17 cellular contexts compared by ENCODE assay signal in genomic region chr19:35693422-35693821, GRCh38. TPM values are rescaled to one million over a fixed set of nuclear protein-coding genes. Genes with fewer than 3 reads are reported as not detected.
DNase-seq lines count a peak whose midpoint lies in the region; ATAC-seq and TF ChIP-seq lines count a peak whose summit lies in the region.
"Had no signal": no experiment of that assay in that cellular context is flagged by ENCODE, and none has a peak within 500 bp of the region (broad histone marks: within the 10 kb centered on the region; RNA-seq: fewer than 3 reads in every experiment).

No MANE protein-coding gene starts in this region.

- no peak overlapping the region for H3K23ac ChIP-seq in neuronal stem cell (ENCODE audit: low read depth, low read length, poor library complexity)

- H3K36me3 ChIP-seq in SK-N-SH (replicated peaks in 1 of 2; ENCODE audit: control insufficient read depth in 1 of 2, insufficient read depth in 2 of 2, low read length in 1 of 2) (no peaks in the 10 kb centered on the region), H7 (replicated peaks; ENCODE audit: control insufficient read depth, insufficient read depth, low read length) (no peaks in the 10 kb centered on the region), neuronal stem cell (replicated peaks in 1 of 2; ENCODE audit: control insufficient read depth in 2 of 2, insufficient read depth in 2 of 2, low read length in 2 of 2) (no peaks in the 10 kb centered on the region), ascending aorta (no peaks in the 10 kb centered on the region)
- H3K36me3 ChIP-seq: BLaER1 treated with 17β-estradiol and CSF1 and Interleukin-3, amounts not matched to agents 10 nM and 100 nM; SJCRH30 had no signal

- TF ChIP-seq EP300 in SK-N-SH (IDR thresholded peaks at IDR 0.05; ENCODE audit: borderline replicate concordance in 1 of 2, low read depth in 1 of 2, low read length in 1 of 2), result no peak

- H3K79me2 ChIP-seq in SK-N-SH (ENCODE audit: insufficient read depth), result no peaks in the 10 kb centered on the region

- no peak overlapping the region for H2BK5ac ChIP-seq in neuronal stem cell (ENCODE audit: low read length)

- no peak overlapping the region for H2BK120ac ChIP-seq in neuronal stem cell (ENCODE audit: low read depth, low read length)

- 11% methylated on average over 8 of the region's 8 CpGs for WGBS in SK-N-SH (ENCODE audit: low lambda C conversion rate)
- no CpG with 5 or more reads among the region's 8 CpGs for WGBS in neuronal stem cell (ENCODE audit: extremely low coverage in 2 of 2, insufficient read length in 2 of 2, insufficient replicate concordance in 1 of 2), 2 donors

- H3K27me3 ChIP-seq in SK-N-SH (ENCODE audit: insufficient read depth), result peaks cover 1% of the 10 kb centered on the region; the same call in 1 of the 2 replicates
- H3K27me3 ChIP-seq in H7 (ENCODE audit: control insufficient read depth, insufficient read depth, low read length), result no peaks in the 10 kb centered on the region; the same call in 1 of the 2 replicates
- H3K27me3 ChIP-seq in neuronal stem cell (ENCODE audit: control insufficient read depth in 3 of 3, insufficient read depth in 3 of 3, low read depth in 1 of 3, low read length in 3 of 3), result no peaks in the 10 kb centered on the region
- no peaks in the 10 kb centered on the region for H3K27me3 ChIP-seq in ascending aorta
- H3K27me3 ChIP-seq: BLaER1 treated with 17β-estradiol and CSF1 and Interleukin-3, amounts not matched to agents 10 nM and 100 nM; SJCRH30 had no signal

- H2BK15ac ChIP-seq in neuronal stem cell (ENCODE audit: low read length), result peak overlapping the region; percentile 94

- POLR2A ChIA-PET in SK-N-SH (lab: Yijun Ruan, JAX), result no interaction called here

- H3K4me1 Mint-ChIP-seq in activated T-helper 17 cell treated with anti-CD3 and anti-CD28 coated beads, Interleukin-2, amount 50 U/mL, for 72 hours, result peaks cover 4% of the 10 kb centered on the region
- H3K4me1 Mint-ChIP-seq: activated naive CD4-positive, alpha-beta T cell treated with anti-CD3 and anti-CD28 coated beads, Interleukin-2, amount 50 U/mL, for 24 hours; nephron progenitor cell had no signal

- no peak overlapping the region for H2BK12ac ChIP-seq in neuronal stem cell (ENCODE audit: low read length)

- no peak overlapping the region for H4K8ac ChIP-seq in neuronal stem cell (ENCODE audit: low read depth, low read length)

- H2AK5ac ChIP-seq in neuronal stem cell (ENCODE audit: low read depth, low read length), result peak overlapping the region; percentile 81

- H3K9me2 ChIP-seq in SK-N-SH, result no peaks in the 10 kb centered on the region

- no peaks in the 10 kb centered on the region for H3K9me3 Mint-ChIP-seq in activated T-helper 17 cell treated with anti-CD3 and anti-CD28 coated beads, Interleukin-2, amount 50 U/mL, for 72 hours
- H3K9me3 Mint-ChIP-seq: activated naive CD4-positive, alpha-beta T cell treated with anti-CD3 and anti-CD28 coated beads, Interleukin-2, amount 50 U/mL, for 24 hours; HFFc6; nephron progenitor cell; stimulated activated naive CD8-positive, alpha-beta T cell treated with anti-CD3 and anti-CD28 coated beads, Interleukin-15, Interleukin-2, amounts not matched to agents 100 ng/mL and 50 ng/mL, for 24 hours had no signal

- no peaks in the 10 kb centered on the region for H4K20me1 ChIP-seq in SK-N-SH (ENCODE audit: insufficient read depth)
- H4K20me1 ChIP-seq: BLaER1 treated with 17β-estradiol and CSF1 and Interleukin-3, amounts not matched to agents 10 nM and 100 nM had no signal

- DNase-seq in SK-N-SH (no peak), H7 (peak; percentile 50), neuronal stem cell (ENCODE audit: low spot score) (no peak), NCI-H146 (lab: John Stamatoyannopoulos, UW) (no peak), ascending aorta (ENCODE audit: low spot score in 2 of 2) (no peak), NCI-H345 treated with DMSO at 0.1 percent for 48 hours (lab: John Stamatoyannopoulos, UW; ENCODE audit: unreplicated experiment) (no peak)

- H3K27me3 Mint-ChIP-seq in activated T-helper 17 cell treated with anti-CD3 and anti-CD28 coated beads, Interleukin-2, amount 50 U/mL, for 72 hours, result no peaks in the 10 kb centered on the region
- H3K27me3 Mint-ChIP-seq: activated naive CD4-positive, alpha-beta T cell treated with anti-CD3 and anti-CD28 coated beads, Interleukin-2, amount 50 U/mL, for 24 hours; stimulated activated naive CD8-positive, alpha-beta T cell treated with anti-CD3 and anti-CD28 coated beads, Interleukin-15, Interleukin-2, amounts not matched to agents 100 ng/mL and 50 ng/mL, for 24 hours had no signal

- H4K91ac ChIP-seq in neuronal stem cell (ENCODE audit: low read depth, low read length, poor library complexity), result no peak overlapping the region

- H3K27ac ChIP-seq in SK-N-SH (ENCODE audit: low read depth in 2 of 2, low read length in 1 of 2), result no peak overlapping the region
- no peak overlapping the region for H3K27ac ChIP-seq in neuronal stem cell (replicated peaks; ENCODE audit: low read length)
- no peak overlapping the region for H3K27ac ChIP-seq in ascending aorta
- H3K27ac ChIP-seq: 22Rv1; BLaER1 treated with 17β-estradiol and CSF1 and Interleukin-3, amounts not matched to agents 10 nM and 100 nM; SJCRH30 had no signal

- no peak overlapping the region for H3K4ac ChIP-seq in neuronal stem cell (ENCODE audit: low read length)

- ATAC-seq in SK-N-SH treated with all-trans-retinoic acid at 6 μM for 48 hours, result peak; percentile 9
- ATAC-seq in activated T-helper 17 cell treated with anti-CD3 and anti-CD28 coated beads, Interleukin-2, amount 50 U/mL, for 72 hours (replicated peaks), result peak; percentile 5

- H3K4me2 ChIP-seq in SK-N-SH (no peak overlapping the region), neuronal stem cell (ENCODE audit: insufficient read depth, low read length, poor library complexity, severe bottlenecking) (no peak overlapping the region)

- H3F3A ChIP-seq in SK-N-SH (replicated peaks; ENCODE audit: insufficient read depth), result peaks cover 11% of the 10 kb centered on the region

- H3K4me3 Mint-ChIP-seq in activated T-helper 17 cell treated with anti-CD3 and anti-CD28 coated beads, Interleukin-2, amount 50 U/mL, for 72 hours, result no peak overlapping the region
- H3K4me3 Mint-ChIP-seq: activated naive CD4-positive, alpha-beta T cell treated with anti-CD3 and anti-CD28 coated beads, Interleukin-2, amount 50 U/mL, for 24 hours; HFFc6; nephron progenitor cell; stimulated activated naive CD8-positive, alpha-beta T cell treated with anti-CD3 and anti-CD28 coated beads, Interleukin-15, Interleukin-2, amounts not matched to agents 100 ng/mL and 50 ng/mL, for 24 hours had no signal

- H3K9ac ChIP-seq in SK-N-SH (no peak overlapping the region), neuronal stem cell (ENCODE audit: low read depth, low read length, poor library complexity) (no peak overlapping the region)

- H3K4me1 ChIP-seq in SK-N-SH (ENCODE audit: control insufficient read depth in 1 of 2, insufficient read depth in 2 of 2, low read depth in 1 of 2, low read length in 1 of 2) (no peaks in the 10 kb centered on the region), neuronal stem cell (ENCODE audit: control insufficient read depth in 2 of 2, insufficient read depth in 1 of 2, low read depth in 1 of 2, low read length in 2 of 2) (no peaks in the 10 kb centered on the region), ascending aorta (no peaks in the 10 kb centered on the region)
- H3K4me1 ChIP-seq: SJCRH30 had no signal

- peak overlapping the region; percentile 33 for H3K18ac ChIP-seq in neuronal stem cell (ENCODE audit: low read length)

- no peak for TF ChIP-seq RAD21 in SK-N-SH (IDR thresholded peaks at IDR 0.05; ENCODE audit: low read length)

- H2AFZ ChIP-seq in SK-N-SH (ENCODE audit: low read depth) (no peak overlapping the region), neuronal stem cell (ENCODE audit: low read length) (no peak overlapping the region)

- TF ChIP-seq CTCF in SK-N-SH (IDR thresholded peaks at IDR 0.05), result no peak
- no peak for TF ChIP-seq CTCF in ascending aorta (IDR thresholded peaks at IDR 0.05)

- H3K9me3 ChIP-seq in SK-N-SH (no peaks in the 10 kb centered on the region), neuronal stem cell (replicated peaks in 1 of 2; ENCODE audit: control insufficient read depth in 2 of 2, insufficient read depth in 1 of 2, low read depth in 1 of 2, low read length in 2 of 2) (no peaks in the 10 kb centered on the region), ascending aorta (no peaks in the 10 kb centered on the region)
- H3K9me3 ChIP-seq: SJCRH30 had no signal

- CTCF ChIA-PET in SK-N-SH (lab: Yijun Ruan, JAX), result interaction anchor here (0.7 to 4.1 kb wide), 14 partner anchors 10 to 340 kb away, joined by 3 to 33 read pairs (median 4); partner anchors contain the start of genes KMT2B, PSENEN, U2AF1L4 and ZBTB32

- H3K36me3 Mint-ChIP-seq in activated T-helper 17 cell treated with anti-CD3 and anti-CD28 coated beads, Interleukin-2, amount 50 U/mL, for 72 hours (ENCODE audit: low read depth), result no peaks in the 10 kb centered on the region
- H3K36me3 Mint-ChIP-seq: activated naive CD4-positive, alpha-beta T cell treated with anti-CD3 and anti-CD28 coated beads, Interleukin-2, amount 50 U/mL, for 24 hours had no signal

- intact Hi-C loops in ascending aorta (cut with DNase I), result loop anchor here (1.0 to 2.0 kb wide), 2 partner anchors 23 to 243 kb away; partner anchors contain the start of gene LRFN3

- no peak overlapping the region for H3K27ac Mint-ChIP-seq in activated T-helper 17 cell treated with anti-CD3 and anti-CD28 coated beads, Interleukin-2, amount 50 U/mL, for 72 hours
- H3K27ac Mint-ChIP-seq: activated naive CD4-positive, alpha-beta T cell treated with anti-CD3 and anti-CD28 coated beads, Interleukin-2, amount 50 U/mL, for 24 hours; HFFc6; nephron progenitor cell; stimulated activated naive CD8-positive, alpha-beta T cell treated with anti-CD3 and anti-CD28 coated beads, Interleukin-15, Interleukin-2, amounts not matched to agents 100 ng/mL and 50 ng/mL, for 24 hours had no signal

- no peaks in the 10 kb centered on the region for H3K79me1 ChIP-seq in neuronal stem cell (ENCODE audit: low read depth, low read length)

- no peak overlapping the region for H3K14ac ChIP-seq in neuronal stem cell (ENCODE audit: low read length)

- H3K4me3 ChIP-seq in SK-N-SH (ENCODE audit: low read depth in 2 of 2, low read length in 1 of 2) (no peak overlapping the region; a peak in 1 of 4 replicates), H7 (ENCODE audit: insufficient read depth, low read depth, low read length) (no peak overlapping the region), neuronal stem cell (ENCODE audit: low read length in 2 of 2) (no peak overlapping the region), ascending aorta (no peak overlapping the region)
- H3K4me3 ChIP-seq: BLaER1 treated with 17β-estradiol and CSF1 and Interleukin-3, amounts not matched to agents 10 nM and 100 nM; SJCRH30 had no signal

RNA-seq across cellular contexts. Expression of gene ZBTB32, which starts 10.9 kb away (rescaled TPM):
- polyA plus RNA-seq in SK-N-SH (2012; rRNA removed), result not detected in 2 replicates
- polyA plus RNA-seq in SK-N-SH (2012; cell fraction: cytosol; rRNA removed), result not detected in 2 replicates
- polyA plus RNA-seq in SK-N-SH (2012; cell fraction: nucleus; rRNA removed), result not detected in 2 replicates
- not detected in 2 replicates for total RNA-seq in H7 (2014; rRNA removed; shearing (Covaris generic))
- 100 to 1,000 TPM; 138 to 217 TPM for total RNA-seq in activated T-helper 17 cell treated with anti-CD3 and anti-CD28 coated beads, Interleukin-2, amount 50 U/mL, for 72 hours
- polyA plus RNA-seq in neuronal stem cell (2013, experiment 1 of 2), result not detected
- polyA plus RNA-seq in neuronal stem cell (2013, experiment 2 of 2), result not detected
- total RNA-seq in ascending aorta, result not detected
- total RNA-seq: dermis microvascular lymphatic vessel endothelial cell, HFFc6, lung microvascular endothelial cell, SJCRH30 had no signal

RNA-seq across cellular contexts. Expression of gene KMT2B, which starts 24.4 kb away (rescaled TPM):
- polyA plus RNA-seq in SK-N-SH (2012; rRNA removed), result 18.2 and 29.2 TPM in 2 replicates
- polyA plus RNA-seq in SK-N-SH (2012; cell fraction: cytosol; rRNA removed), result 9.4 and 13.7 TPM in 2 replicates
- 150 and 238 TPM in 2 replicates for polyA plus RNA-seq in SK-N-SH (2012; cell fraction: nucleus; rRNA removed)
- total RNA-seq in H7 (2014; rRNA removed; shearing (Covaris generic)), result 12.9 and 16.3 TPM in 2 replicates
- total RNA-seq in activated T-helper 17 cell treated with anti-CD3 and anti-CD28 coated beads, Interleukin-2, amount 50 U/mL, for 72 hours, result 100 to 1,000 TPM in 1 of 2 donors, 10 to 100 TPM in 1; 67.4 to 117 TPM
- 11.4 TPM for polyA plus RNA-seq in neuronal stem cell (2013, experiment 1 of 2)
- polyA plus RNA-seq in neuronal stem cell (2013, experiment 2 of 2), result 11.1 TPM
- total RNA-seq in ascending aorta, result 25.5 TPM

RNA-seq across cellular contexts. Expression of gene UPK1A, which starts 27.1 kb away (rescaled TPM):
- polyA plus RNA-seq in SK-N-SH (2012; rRNA removed), result 0.11 and 0.16 TPM in 2 replicates
- 0.06 and 0.14 TPM in 2 replicates for polyA plus RNA-seq in SK-N-SH (2012; cell fraction: cytosol; rRNA removed)
- polyA plus RNA-seq in SK-N-SH (2012; cell fraction: nucleus; rRNA removed), result 0.21 TPM in 1 of 2 replicates, not detected in the other
- 0.14 and 0.74 TPM in 2 replicates for total RNA-seq in H7 (2014; rRNA removed; shearing (Covaris generic))
- 1 to 10 TPM in 1 of 2 donors, under 1 TPM in 1; 0.73 to 8.0 TPM for total RNA-seq in activated T-helper 17 cell treated with anti-CD3 and anti-CD28 coated beads, Interleukin-2, amount 50 U/mL, for 72 hours
- polyA plus RNA-seq in neuronal stem cell (2013, experiment 1 of 2), result 0.53 TPM
- 0.57 TPM for polyA plus RNA-seq in neuronal stem cell (2013, experiment 2 of 2)
- total RNA-seq in ascending aorta, result not detected
- total RNA-seq: dermis microvascular lymphatic vessel endothelial cell, lung microvascular endothelial cell, SJCRH30 had no signal

RNA-seq across cellular contexts. Expression of gene COX6B1, which starts 45.3 kb away (rescaled TPM):
- 826 and 889 TPM in 2 replicates for polyA plus RNA-seq in SK-N-SH (2012; rRNA removed)
- polyA plus RNA-seq in SK-N-SH (2012; cell fraction: cytosol; rRNA removed), result 645 and 766 TPM in 2 replicates
- polyA plus RNA-seq in SK-N-SH (2012; cell fraction: nucleus; rRNA removed), result 256 and 333 TPM in 2 replicates
- 500 and 605 TPM in 2 replicates for total RNA-seq in H7 (2014; rRNA removed; shearing (Covaris generic))
- total RNA-seq in activated T-helper 17 cell treated with anti-CD3 and anti-CD28 coated beads, Interleukin-2, amount 50 U/mL, for 72 hours, result 100 to 1,000 TPM; 331 to 427 TPM
- polyA plus RNA-seq in neuronal stem cell (2013, experiment 1 of 2), result 708 TPM
- 694 TPM for polyA plus RNA-seq in neuronal stem cell (2013, experiment 2 of 2)
- total RNA-seq in ascending aorta, result 301 TPM

RNA-seq across cellular contexts. Expression of gene IGFLR1, which starts 48.8 kb away (rescaled TPM):
- polyA plus RNA-seq in SK-N-SH (2012; rRNA removed), result 5.1 and 5.6 TPM in 2 replicates
- polyA plus RNA-seq in SK-N-SH (2012; cell fraction: cytosol; rRNA removed), result 2.2 and 5.0 TPM in 2 replicates
- 7.2 and 14.5 TPM in 2 replicates for polyA plus RNA-seq in SK-N-SH (2012; cell fraction: nucleus; rRNA removed)
- 11.5 and 15.2 TPM in 2 replicates for total RNA-seq in H7 (2014; rRNA removed; shearing (Covaris generic))
- total RNA-seq in activated T-helper 17 cell treated with anti-CD3 and anti-CD28 coated beads, Interleukin-2, amount 50 U/mL, for 72 hours, result 100 to 1,000 TPM in 1 of 2 donors, 10 to 100 TPM in 1; 42.3 to 153 TPM
- polyA plus RNA-seq in neuronal stem cell (2013, experiment 1 of 2), result 9.7 TPM
- 9.4 TPM for polyA plus RNA-seq in neuronal stem cell (2013, experiment 2 of 2)
- total RNA-seq in ascending aorta, result not detected

Comparison
In these comparisons a context has a peak if more than half of its experiments do, and no peak if none do; other contexts are left out.
1. RNA of gene ZBTB32, which starts 10.9 kb away (total RNA-seq): 138 to 217 TPM in activated T-helper 17 cell treated with anti-CD3 and anti-CD28 coated beads, Interleukin-2, amount 50 U/mL, for 72 hours; not detected in H7 and not detected in ascending aorta (single experiment); every median in the first group is over 100 times any median in the second.